In the genomic region with DNA sequence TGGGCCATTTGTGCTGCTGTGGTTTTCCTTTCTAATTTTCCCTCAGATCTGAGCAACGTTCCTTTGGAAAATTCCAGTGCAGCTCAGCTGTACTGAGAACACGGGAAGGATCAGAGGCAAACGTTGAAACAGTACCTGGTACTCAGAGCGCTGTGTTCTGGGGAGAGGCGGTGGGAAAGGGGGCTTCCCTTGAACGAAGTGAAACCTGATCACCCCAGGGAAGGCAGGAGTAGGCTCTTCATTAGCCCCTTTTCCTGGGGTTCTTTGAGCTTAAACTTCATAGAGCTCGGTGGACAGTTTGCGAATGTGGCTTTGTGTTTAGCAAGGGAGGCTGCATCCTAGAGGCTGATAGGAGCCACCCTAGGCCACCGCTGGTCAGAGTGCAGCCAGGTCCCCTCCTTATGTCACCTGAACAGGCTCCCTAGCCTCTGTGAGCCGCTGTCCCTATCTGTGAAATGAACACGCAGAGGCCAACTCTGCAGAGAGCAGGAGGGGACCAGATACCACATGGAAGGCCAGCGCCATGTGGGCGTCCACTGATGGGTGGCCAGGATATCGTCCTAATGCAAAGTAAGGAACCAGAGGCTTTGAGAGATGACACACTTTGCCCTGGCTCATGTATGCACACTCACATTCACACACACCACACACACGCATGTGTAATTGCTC, we compare ENCODE assay signal across 19 cellular contexts.
"Had no signal": no experiment of that assay in that cellular context is flagged by ENCODE, and none has a peak within 500 bp of the region (broad histone marks: within the 10 kb centered on the region; RNA-seq: fewer than 3 reads in every experiment).

No MANE protein-coding gene starts in this region.

- H3K4me2 ChIP-seq: SK-N-SH had no signal

- DNase-seq: activated CD4-positive, alpha-beta memory T cell treated with anti-CD3 and anti-CD28 coated beads for 36 hours; activated CD4-positive, alpha-beta T cell treated with anti-CD3 and anti-CD28 coated beads, Interleukin-2, amount 10 ng/mL, durations not matched to agents 7 days and 5 days; activated CD4-positive, CD25-positive, alpha-beta regulatory T cell; activated naive CD4-positive, alpha-beta T cell; activated T-cell treated with anti-CD3 and anti-CD28 coated beads, Interleukin-2, amount 50 U/mL, for 72 hours; NCI-H1048; NCI-H146; NCI-H187 treated with DMSO at 0.1 percent for 48 hours; NCI-H2081 treated with DMSO at 0.1 percent for 48 hours; NCI-H446; NCI-H524; Right ventricle myocardium superior; SJCRH30; SK-N-SH; T-helper 1 cell had no signal

- H3K9ac ChIP-seq: SK-N-SH had no signal

- H3K36me3 ChIP-seq: breast epithelium, Peyer's patch, SJCRH30 had no signal

- H3K27ac ChIP-seq: breast epithelium, Peyer's patch, RWPE1, SJCRH30, VCaP had no signal

- H3K4me3 ChIP-seq: breast epithelium, Peyer's patch, SJCRH30 had no signal

- ATAC-seq: activated T-cell treated with anti-CD3 and anti-CD28 coated beads, Interleukin-2, amount 50 U/mL, for 72 hours had no signal

- H3K27me3 ChIP-seq: Peyer's patch had no signal

- H3K9me3 ChIP-seq: breast epithelium, Peyer's patch, SJCRH30, SK-N-SH had no signal

- H3K4me1 ChIP-seq: breast epithelium, Peyer's patch, SJCRH30 had no signal
